15 cellular contexts compared by ENCODE assay signal in the genomic region with DNA sequence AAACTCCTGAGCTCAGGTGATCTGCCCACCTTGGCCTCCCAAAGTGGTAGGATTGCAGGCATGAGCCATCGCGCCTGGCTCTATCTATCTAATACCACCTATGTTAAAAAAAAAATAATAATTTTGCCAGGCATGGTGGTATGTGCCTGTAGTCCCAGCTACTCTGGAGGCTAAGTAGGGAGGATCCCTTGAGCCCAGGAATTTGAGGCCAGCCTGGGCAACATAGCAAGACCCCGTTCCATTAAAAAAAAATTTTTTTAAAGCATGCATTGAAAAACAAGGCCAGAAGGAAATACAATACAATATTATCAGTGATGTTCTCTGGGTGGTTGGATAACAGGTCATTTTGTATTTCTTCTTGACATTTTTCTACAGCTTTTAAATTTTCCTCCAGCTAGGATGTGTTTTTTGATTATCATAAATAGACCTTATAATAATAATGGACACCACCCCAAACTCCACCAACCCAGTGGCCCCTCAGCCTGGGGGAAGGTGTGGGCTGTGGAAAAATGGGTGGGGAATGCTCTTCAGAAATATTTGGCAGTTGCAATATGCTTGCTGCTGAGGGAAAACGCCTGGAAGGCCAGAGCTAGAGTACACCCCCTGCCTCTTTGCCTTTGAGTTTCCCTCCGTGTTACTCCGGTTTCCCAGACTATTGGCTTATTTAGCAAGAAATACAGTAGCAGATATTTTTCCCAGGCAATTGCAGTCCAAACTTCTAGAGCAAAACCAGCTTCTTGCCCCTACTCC.
"Had no signal": no experiment of that assay in that cellular context is flagged by ENCODE, and none has a peak within 500 bp of the region (broad histone marks: within the 10 kb centered on the region; RNA-seq: fewer than 3 reads in every experiment).

No MANE protein-coding gene starts in this region.

- ATAC-seq: activated T-helper 17 cell treated with anti-CD3 and anti-CD28 coated beads, Interleukin-2, amount 50 U/mL, for 72 hours; stimulated activated naive B cell treated with anti-CD40 and anti-IgM and Interleukin-4, amounts not matched to agents 10 μg/mL and 1 μg/mL and 100 μg/mL, for 72 hours had no signal

- H3K36me3 Mint-ChIP-seq: activated naive CD8-positive, alpha-beta T cell treated with anti-CD3 and anti-CD28 coated beads for 36 hours; immature natural killer cell; stimulated activated naive B cell treated with anti-CD40 and anti-IgM and Interleukin-4, amounts not matched to agents 10 μg/mL and 1 μg/mL and 100 μg/mL, for 72 hours had no signal

- H2AFZ ChIP-seq: hepatocyte had no signal

- H3K4me3 ChIP-seq: hepatocyte, uterus had no signal

- H3K27ac ChIP-seq: hepatocyte, uterus had no signal

- H3K27me3 ChIP-seq: hepatocyte, testis, uterus had no signal

- H3K4me3 Mint-ChIP-seq: activated naive CD8-positive, alpha-beta T cell treated with anti-CD3 and anti-CD28 coated beads for 36 hours; activated T-cell treated with anti-CD3 and anti-CD28 coated beads, Interleukin-2, amount 50 U/mL, for 24 hours; activated T-helper 17 cell treated with anti-CD3 and anti-CD28 coated beads, Interleukin-2, amount 50 U/mL, for 72 hours; stimulated activated naive B cell treated with anti-CD40 and anti-IgM and Interleukin-4, amounts not matched to agents 10 μg/mL and 1 μg/mL and 100 μg/mL, for 72 hours had no signal

- H3K36me3 ChIP-seq: uterus had no signal

- H3K27me3 Mint-ChIP-seq: activated T-cell treated with anti-CD3 and anti-CD28 coated beads, Interleukin-2, amount 50 U/mL, for 24 hours; activated T-helper 17 cell treated with anti-CD3 and anti-CD28 coated beads, Interleukin-2, amount 50 U/mL, for 72 hours; stimulated activated naive B cell treated with anti-CD40 and anti-IgM and Interleukin-4, amounts not matched to agents 10 μg/mL and 1 μg/mL and 100 μg/mL, for 72 hours had no signal

- DNase-seq: activated naive CD4-positive, alpha-beta T cell treated with Interleukin-2 at 50 U/mL for 16 hours; activated naive CD8-positive, alpha-beta T cell treated with anti-CD3 and anti-CD28 coated beads for 36 hours; activated T-cell treated with anti-CD3 and anti-CD28 coated beads, Interleukin-2, amount 50 U/mL, for 24 hours; amniotic stem cell; effector CD4-positive, alpha-beta T cell; stimulated activated CD4-positive, alpha-beta T cell treated with anti-CD3 and anti-CD28 coated beads, Interleukin-2, amount 100 ng/mL, for 48 hours; stimulated activated CD8-positive, alpha-beta memory T cell treated with anti-CD3 and anti-CD28 coated beads, Interleukin-4, amount 100 ng/mL, for 48 hours; stimulated activated naive B cell treated with anti-CD40 and anti-IgM and Interleukin-4, amounts not matched to agents 10 μg/mL and 1 μg/mL and 100 μg/mL, for 72 hours; T-helper 9 cell; trophoblast cell had no signal

- H3K4me1 ChIP-seq: uterus had no signal

- H3K4me1 Mint-ChIP-seq: activated T-helper 17 cell treated with anti-CD3 and anti-CD28 coated beads, Interleukin-2, amount 50 U/mL, for 72 hours had no signal

- H3K9me3 Mint-ChIP-seq: activated naive CD8-positive, alpha-beta T cell treated with anti-CD3 and anti-CD28 coated beads for 36 hours; activated T-cell treated with anti-CD3 and anti-CD28 coated beads, Interleukin-2, amount 50 U/mL, for 24 hours; activated T-helper 17 cell treated with anti-CD3 and anti-CD28 coated beads, Interleukin-2, amount 50 U/mL, for 72 hours; immature natural killer cell; stimulated activated naive B cell treated with anti-CD40 and anti-IgM and Interleukin-4, amounts not matched to agents 10 μg/mL and 1 μg/mL and 100 μg/mL, for 72 hours had no signal

- H3K27ac Mint-ChIP-seq: activated naive CD8-positive, alpha-beta T cell treated with anti-CD3 and anti-CD28 coated beads for 36 hours; activated T-cell treated with anti-CD3 and anti-CD28 coated beads, Interleukin-2, amount 50 U/mL, for 24 hours; activated T-helper 17 cell treated with anti-CD3 and anti-CD28 coated beads, Interleukin-2, amount 50 U/mL, for 72 hours; stimulated activated naive B cell treated with anti-CD40 and anti-IgM and Interleukin-4, amounts not matched to agents 10 μg/mL and 1 μg/mL and 100 μg/mL, for 72 hours had no signal

- H3K9me3 ChIP-seq: testis, uterus had no signal
